Comparison of ENCODE assay signal across 8 cellular contexts in genomic region chr15:40483919-40484318, GRCh38.
"Had no signal": no experiment of that assay in that cellular context is flagged by ENCODE, and none has a peak within 500 bp of the region (broad histone marks: within the 10 kb centered on the region; RNA-seq: fewer than 3 reads in every experiment).

No MANE protein-coding gene starts in this region.

- H2AFZ ChIP-seq: GM23248 had no signal

- H3K9ac ChIP-seq: GM23248 had no signal

- H3K4me3 ChIP-seq: GM23248 had no signal

- FAIRE-seq: H1, H54, HTR-8/SVneo had no signal

- DNase-seq: GM23248, H9, HCEC 1CT, IMR-90, KBM-7 had no signal

- H3K27ac ChIP-seq: GM23248 had no signal
